Comparison of ENCODE assay signal across 14 cellular contexts in the genomic region with DNA sequence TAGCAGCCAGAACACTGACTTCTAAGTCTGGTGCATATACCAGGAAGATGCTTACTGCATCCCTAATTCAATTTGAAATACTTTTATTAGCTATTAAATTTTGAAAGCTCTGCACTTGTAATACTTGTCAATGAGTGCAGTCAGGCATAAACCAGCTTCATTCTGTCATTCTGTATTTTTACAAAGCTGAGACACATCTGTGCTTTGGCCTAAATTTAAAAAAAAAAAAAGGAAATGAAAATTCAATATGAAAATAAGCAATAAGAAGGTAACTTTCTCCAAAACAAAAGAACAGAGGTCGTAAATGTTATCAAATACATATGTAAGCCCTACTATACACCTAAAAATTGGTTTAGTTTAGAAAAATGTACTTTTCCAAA. TPM values are rescaled to one million over a fixed set of nuclear protein-coding genes. Genes with fewer than 3 reads are reported as not detected.
A peak's percentile ranks its signal among the peaks of the same experiment; 100 is the strongest.
DNase-seq lines count a peak whose midpoint lies in the region; ATAC-seq and TF ChIP-seq lines count a peak whose summit lies in the region.
"Had no signal": no experiment of that assay in that cellular context is flagged by ENCODE, and none has a peak within 500 bp of the region (broad histone marks: within the 10 kb centered on the region; RNA-seq: fewer than 3 reads in every experiment).

No MANE protein-coding gene starts in this region.

- H3K27ac Mint-ChIP-seq in activated T-cell treated with anti-CD3 and anti-CD28 coated beads, Interleukin-2, amount 50 U/mL, for 72 hours = no peak overlapping the region

- peaks cover 2% of the 10 kb centered on the region for H3K4me1 Mint-ChIP-seq in activated T-cell treated with anti-CD3 and anti-CD28 coated beads, Interleukin-2, amount 50 U/mL, for 72 hours (ENCODE audit: low read depth)

- no peak overlapping the region for H3K4me3 Mint-ChIP-seq in activated T-cell treated with anti-CD3 and anti-CD28 coated beads, Interleukin-2, amount 50 U/mL, for 72 hours

- H3K27me3 Mint-ChIP-seq in activated T-cell treated with anti-CD3 and anti-CD28 coated beads, Interleukin-2, amount 50 U/mL, for 72 hours (ENCODE audit: low read depth) = no peaks in the 10 kb centered on the region

- no peaks in the 10 kb centered on the region for H3K36me3 Mint-ChIP-seq in activated T-cell treated with anti-CD3 and anti-CD28 coated beads, Interleukin-2, amount 50 U/mL, for 72 hours (ENCODE audit: insufficient read depth in 2 of 2)

- H3K27ac ChIP-seq in WERI-Rb-1 = no peak overlapping the region
- no peak overlapping the region for H3K27ac ChIP-seq in effector memory CD4-positive, alpha-beta T cell (ENCODE audit: insufficient read depth, low read length, poor library complexity, severe bottlenecking)
- H3K27ac ChIP-seq: esophagus muscularis mucosa, sigmoid colon had no signal

- H3K9me3 Mint-ChIP-seq in activated T-cell treated with anti-CD3 and anti-CD28 coated beads, Interleukin-2, amount 50 U/mL, for 72 hours = no peaks in the 10 kb centered on the region

- DNase-seq in NAMALWA (ENCODE audit: low spot score) (peak; percentile 89), WERI-Rb-1 (no peak), occipital lobe (lab: John Stamatoyannopoulos, UW) (no peak)
- no peak for DNase-seq in effector memory CD4-positive, alpha-beta T cell
- no peak for DNase-seq in activated T-cell treated with anti-CD3 and anti-CD28 coated beads, Interleukin-2, amount 50 U/mL, for 72 hours
- DNase-seq: activated effector memory CD4-positive, alpha-beta T cell treated with Interleukin-2 at 50 U/mL for 16 hours; C1 segment of cervical spinal cord; NCI-H510A; sigmoid colon; trophoblast cell had no signal

- no peaks in the 10 kb centered on the region for H3K9me3 ChIP-seq in WERI-Rb-1 (ENCODE audit: severe bottlenecking)
- H3K9me3 ChIP-seq in effector memory CD4-positive, alpha-beta T cell (ENCODE audit: control insufficient read depth, low read length) = no peaks in the 10 kb centered on the region
- H3K9me3 ChIP-seq: esophagus muscularis mucosa, sigmoid colon had no signal

- no peaks in the 10 kb centered on the region for H3K36me3 ChIP-seq in WERI-Rb-1
- H3K36me3 ChIP-seq in effector memory CD4-positive, alpha-beta T cell (ENCODE audit: control insufficient read depth, insufficient read depth, low read length) = no peaks in the 10 kb centered on the region

- H3K27me3 ChIP-seq in WERI-Rb-1 (ENCODE audit: insufficient read depth, low read depth, severe bottlenecking) = no peaks in the 10 kb centered on the region
- no peaks in the 10 kb centered on the region for H3K27me3 ChIP-seq in effector memory CD4-positive, alpha-beta T cell (replicated peaks; ENCODE audit: control insufficient read depth, insufficient read depth, low read length, poor library complexity, severe bottlenecking)
- H3K27me3 ChIP-seq: esophagus muscularis mucosa, sigmoid colon had no signal

- H3K4me3 ChIP-seq in WERI-Rb-1 (ENCODE audit: low read depth, low read length) = no peak overlapping the region
- no peak overlapping the region for H3K4me3 ChIP-seq in effector memory CD4-positive, alpha-beta T cell (ENCODE audit: insufficient read depth, low read depth, low read length, poor library complexity, severe bottlenecking)
- H3K4me3 ChIP-seq: esophagus muscularis mucosa, sigmoid colon had no signal

- no peak for TF ChIP-seq CTCF in WERI-Rb-1 (IDR thresholded peaks at IDR 0.05; ENCODE audit: low read depth, low read length)

- peak; percentile 39 for ATAC-seq in GM18508 (IDR thresholded peaks at IDR 0.05; ENCODE audit: insufficient read depth, unreplicated experiment)
- peak; percentile 35 for ATAC-seq in GM21367 (IDR thresholded peaks at IDR 0.05; ENCODE audit: unreplicated experiment)
- ATAC-seq in HG02970 (IDR thresholded peaks at IDR 0.05; ENCODE audit: low FRiP score, unreplicated experiment) = peak; percentile 50
- no peak for ATAC-seq in activated T-cell treated with anti-CD3 and anti-CD28 coated beads, Interleukin-2, amount 50 U/mL, for 72 hours (replicated peaks in 1 of 2)

- no peaks in the 10 kb centered on the region for H3K4me1 ChIP-seq in effector memory CD4-positive, alpha-beta T cell (ENCODE audit: control insufficient read depth, insufficient read depth, low read length, poor library complexity, severe bottlenecking)

RNA-seq across cellular contexts. Expression of gene SMIM14, which starts 7.0 kb away (rescaled TPM):
- total RNA-seq in occipital lobe = 59.9 TPM
- 1 to 10 TPM; 4.4 to 8.6 TPM for total RNA-seq in activated T-cell treated with anti-CD3 and anti-CD28 coated beads, Interleukin-2, amount 50 U/mL, for 72 hours

Comparison
In these comparisons a context has a peak if more than half of its experiments do, and no peak if none do; other contexts are left out.
1. ATAC-seq: peak in GM18508 (single experiment), GM21367 (single experiment) and HG02970 (single experiment); none in activated T-cell treated with anti-CD3 and anti-CD28 coated beads, Interleukin-2, amount 50 U/mL, for 72 hours (0 of 2).